In genomic region chr19:14122924-14123323, GRCh38 we compare ENCODE assay signal across 22 cellular contexts. TPM values are rescaled to one million over a fixed set of nuclear protein-coding genes. Genes with fewer than 3 reads are reported as not detected.
A peak's percentile ranks its signal among the peaks of the same experiment; 100 is the strongest.
DNase-seq lines count a peak whose midpoint lies in the region; ATAC-seq, FAIRE-seq and TF ChIP-seq lines count a peak whose summit lies in the region.
"Had no signal": no experiment of that assay in that cellular context is flagged by ENCODE, and none has a peak within 500 bp of the region (broad histone marks: within the 10 kb centered on the region; RNA-seq: fewer than 3 reads in every experiment).

No MANE protein-coding gene starts in this region.

- H3K4me3 ChIP-seq in BE2C (ENCODE audit: low read depth, low read length): no peak overlapping the region
- H3K4me3 ChIP-seq: BLaER1 treated with 17β-estradiol and CSF1 and Interleukin-3, amounts not matched to agents 10 nM and 100 nM; GM23248 had no signal

- no peaks in the 10 kb centered on the region for H3K9me3 Mint-ChIP-seq in activated CD4-positive, alpha-beta T cell treated with anti-CD3 and anti-CD28 coated beads, Interleukin-2, amount 10 ng/mL, durations not matched to agents 24 days and 14 days
- H3K9me3 Mint-ChIP-seq in activated CD4-positive, alpha-beta T cell treated with anti-CD3 and anti-CD28 coated beads for 36 hours (ENCODE audit: low read depth): no peaks in the 10 kb centered on the region
- H3K9me3 Mint-ChIP-seq in brain: no peaks in the 10 kb centered on the region
- H3K9me3 Mint-ChIP-seq: IgD-negative memory B cell had no signal

- ATAC-seq in activated CD4-positive, alpha-beta T cell treated with anti-CD3 and anti-CD28 coated beads for 36 hours: no peak
- no peak for ATAC-seq in left lobe of liver
- ATAC-seq: HCT116 had no signal

- no peaks in the 10 kb centered on the region; the same call in 1 of the 2 replicates for H3K36me3 ChIP-seq in BE2C

- H3K27ac Mint-ChIP-seq in activated CD4-positive, alpha-beta T cell treated with anti-CD3 and anti-CD28 coated beads, Interleukin-2, amount 10 ng/mL, durations not matched to agents 24 days and 14 days: peak overlapping the region; percentile 34
- H3K27ac Mint-ChIP-seq in activated CD4-positive, alpha-beta T cell treated with anti-CD3 and anti-CD28 coated beads for 36 hours: no peak overlapping the region
- H3K27ac Mint-ChIP-seq in brain: peak overlapping the region in 4 of 5 experiments; percentile 3 to 63 (median 50)

- no peaks in the 10 kb centered on the region for H3K27me3 Mint-ChIP-seq in activated CD4-positive, alpha-beta T cell treated with anti-CD3 and anti-CD28 coated beads, Interleukin-2, amount 10 ng/mL, durations not matched to agents 24 days and 14 days
- no peaks in the 10 kb centered on the region for H3K27me3 Mint-ChIP-seq in activated CD4-positive, alpha-beta T cell treated with anti-CD3 and anti-CD28 coated beads for 36 hours
- H3K27me3 Mint-ChIP-seq in brain: no peaks in the 10 kb centered on the region
- H3K27me3 Mint-ChIP-seq: CD4-positive, CD25-positive, alpha-beta regulatory T cell; IgD-negative memory B cell had no signal

- no peak for FAIRE-seq in D721Med (lab: Jason Lieb, UNC)
- FAIRE-seq: G401.6, GM12891, H54 had no signal

- peaks cover 34% of the 10 kb centered on the region for H3K36me3 Mint-ChIP-seq in activated CD4-positive, alpha-beta T cell treated with anti-CD3 and anti-CD28 coated beads, Interleukin-2, amount 10 ng/mL, durations not matched to agents 24 days and 14 days (ENCODE audit: low read depth)
- H3K36me3 Mint-ChIP-seq in activated CD4-positive, alpha-beta T cell treated with anti-CD3 and anti-CD28 coated beads for 36 hours (ENCODE audit: low read depth): peaks cover 21% of the 10 kb centered on the region
- H3K36me3 Mint-ChIP-seq in brain: no peaks in the 10 kb centered on the region

- POLR2A ChIA-PET in activated CD4-positive, alpha-beta T cell treated with anti-CD3 and anti-CD28 coated beads for 36 hours (lab: Charles Lee): no interaction called here

- peaks cover 9% of the 10 kb centered on the region for H3K4me1 ChIP-seq in BE2C

- DNase-seq in activated CD4-positive, alpha-beta T cell treated with anti-CD3 and anti-CD28 coated beads, Interleukin-2, amount 10 ng/mL, durations not matched to agents 24 days and 14 days: no peak
- DNase-seq in activated CD4-positive, alpha-beta T cell treated with anti-CD3 and anti-CD28 coated beads for 36 hours: no peak
- DNase-seq in NAMALWA (ENCODE audit: low spot score) (peak; percentile 25), dermis blood vessel endothelial cell (no peak), BE2C (no peak), D721Med (ENCODE audit: insufficient read length, low spot score) (no peak), left lobe of liver (ENCODE audit: low spot score) (no peak)
- DNase-seq: 8988T; AML-193; CD4-positive, CD25-positive, alpha-beta regulatory T cell; DMS153; DMS79 treated with DMSO at 0.1 percent for 48 hours; EL; GM23248 had no signal

- no peak overlapping the region for H3K4me3 Mint-ChIP-seq in activated CD4-positive, alpha-beta T cell treated with anti-CD3 and anti-CD28 coated beads, Interleukin-2, amount 10 ng/mL, durations not matched to agents 24 days and 14 days
- H3K4me3 Mint-ChIP-seq in activated CD4-positive, alpha-beta T cell treated with anti-CD3 and anti-CD28 coated beads for 36 hours: no peak overlapping the region
- no peak overlapping the region for H3K4me3 Mint-ChIP-seq in brain
- H3K4me3 Mint-ChIP-seq: IgD-negative memory B cell had no signal

- intact Hi-C loops in activated CD4-positive, alpha-beta T cell treated with anti-CD3 and anti-CD28 coated beads, Interleukin-2, amount 10 ng/mL, durations not matched to agents 24 days and 14 days (cut with micrococcal nuclease): no loop called here
- intact Hi-C loops in activated CD4-positive, alpha-beta T cell treated with anti-CD3 and anti-CD28 coated beads for 36 hours (cut with DNase I, micrococcal nuclease): no loop called here

- CTCF ChIA-PET in activated CD4-positive, alpha-beta T cell treated with anti-CD3 and anti-CD28 coated beads for 36 hours (lab: Charles Lee): interaction anchor here (1.8 kb wide), 1 partner anchor 14 kb away, joined by 7 read pairs; the partner anchor contains the start of gene ASF1B

- no peak for TF ChIP-seq CTCF in brain (conservative IDR thresholded peaks at IDR 0.05)
- TF ChIP-seq CTCF in BE2C (IDR thresholded peaks at IDR 0.05; ENCODE audit: low read depth, low read length): no peak
- no peak for TF ChIP-seq CTCF in D721Med (IDR thresholded peaks at IDR 0.05; ENCODE audit: insufficient read depth, missing control alignments)

- H3K4me1 Mint-ChIP-seq in activated CD4-positive, alpha-beta T cell treated with anti-CD3 and anti-CD28 coated beads, Interleukin-2, amount 10 ng/mL, durations not matched to agents 24 days and 14 days: peaks cover 11% of the 10 kb centered on the region
- peaks cover 8% of the 10 kb centered on the region for H3K4me1 Mint-ChIP-seq in activated CD4-positive, alpha-beta T cell treated with anti-CD3 and anti-CD28 coated beads for 36 hours
- H3K4me1 Mint-ChIP-seq in brain: peaks cover 11% of the 10 kb centered on the region

- H3K9me3 ChIP-seq in BE2C: no peaks in the 10 kb centered on the region
- H3K9me3 ChIP-seq: BLaER1 treated with 17β-estradiol and CSF1 and Interleukin-3, amounts not matched to agents 10 nM and 100 nM had no signal

- no peaks in the 10 kb centered on the region for H3K27me3 ChIP-seq in BE2C
- H3K27me3 ChIP-seq: BLaER1 treated with 17β-estradiol and CSF1 and Interleukin-3, amounts not matched to agents 10 nM and 100 nM had no signal

RNA-seq across cellular contexts. Expression of gene PRKACA, which starts 5.4 kb away (rescaled TPM):
- total RNA-seq in activated CD4-positive, alpha-beta T cell treated with anti-CD3 and anti-CD28 coated beads, Interleukin-2, amount 10 ng/mL, durations not matched to agents 24 days and 14 days: 62.6 and 64.7 TPM in 2 replicates
- 10 to 100 TPM; 58.1 to 68.7 TPM for total RNA-seq in activated CD4-positive, alpha-beta T cell treated with anti-CD3 and anti-CD28 coated beads for 36 hours
- 235 TPM for polyA plus RNA-seq in brain (ENCODE audit: insufficient read depth, low read depth, low replicate concordance)
- total RNA-seq in dermis blood vessel endothelial cell (42.7 and 92.6 TPM in 2 replicates), left lobe of liver (78.4 TPM)
- 27.4 TPM for polyA plus RNA-seq in BE2C (2012; ENCODE audit: insufficient read depth, insufficient read length, low read depth)

RNA-seq across cellular contexts. Expression of gene ASF1B, which starts 13.5 kb away (rescaled TPM):
- 85.8 and 90.2 TPM in 2 replicates for total RNA-seq in activated CD4-positive, alpha-beta T cell treated with anti-CD3 and anti-CD28 coated beads, Interleukin-2, amount 10 ng/mL, durations not matched to agents 24 days and 14 days
- total RNA-seq in activated CD4-positive, alpha-beta T cell treated with anti-CD3 and anti-CD28 coated beads for 36 hours: 10 to 100 TPM; 64.6 to 70.4 TPM
- 127 TPM for polyA plus RNA-seq in brain (ENCODE audit: insufficient read depth, low read depth, low replicate concordance)
- total RNA-seq in dermis blood vessel endothelial cell (11.4 and 26.8 TPM in 2 replicates), left lobe of liver (0.45 TPM)
- 3.3 TPM for polyA plus RNA-seq in BE2C (2012; ENCODE audit: insufficient read depth, insufficient read length, low read depth)

RNA-seq across cellular contexts. Expression of gene SAMD1, which starts 32.4 kb away (rescaled TPM):
- total RNA-seq in activated CD4-positive, alpha-beta T cell treated with anti-CD3 and anti-CD28 coated beads, Interleukin-2, amount 10 ng/mL, durations not matched to agents 24 days and 14 days: 147 and 152 TPM in 2 replicates
- total RNA-seq in activated CD4-positive, alpha-beta T cell treated with anti-CD3 and anti-CD28 coated beads for 36 hours: 10 to 100 TPM; 72.9 to 73.8 TPM
- polyA plus RNA-seq in brain (ENCODE audit: insufficient read depth, low read depth, low replicate concordance): 168 TPM
- total RNA-seq in dermis blood vessel endothelial cell: 22.3 and 25.2 TPM in 2 replicates
- polyA plus RNA-seq in BE2C (2012; ENCODE audit: insufficient read depth, insufficient read length, low read depth): 76.0 TPM
- total RNA-seq in left lobe of liver: 19.1 TPM

RNA-seq across cellular contexts. Expression of gene C19orf67, which starts 37.3 kb away (rescaled TPM):
- total RNA-seq in activated CD4-positive, alpha-beta T cell treated with anti-CD3 and anti-CD28 coated beads, Interleukin-2, amount 10 ng/mL, durations not matched to agents 24 days and 14 days: 0.54 and 0.58 TPM in 2 replicates
- total RNA-seq in activated CD4-positive, alpha-beta T cell treated with anti-CD3 and anti-CD28 coated beads for 36 hours: under 1 TPM; 0.21 to 0.39 TPM
- polyA plus RNA-seq in brain (ENCODE audit: insufficient read depth, low read depth, low replicate concordance): not detected
- total RNA-seq in dermis blood vessel endothelial cell (not detected in 2 replicates), left lobe of liver (not detected)
- not detected for polyA plus RNA-seq in BE2C (2012; ENCODE audit: insufficient read depth, insufficient read length, low read depth)
- total RNA-seq: CD4-positive, CD25-positive, alpha-beta regulatory T cell; GM23248; HT-29 had no signal
- polyA plus RNA-seq: CD4-positive, CD25-positive, alpha-beta regulatory T cell; GM23248; IgD-negative memory B cell had no signal

RNA-seq across cellular contexts. Expression of gene MISP3, which starts 50.3 kb away (rescaled TPM):
- total RNA-seq in activated CD4-positive, alpha-beta T cell treated with anti-CD3 and anti-CD28 coated beads, Interleukin-2, amount 10 ng/mL, durations not matched to agents 24 days and 14 days: 2.7 and 3.6 TPM in 2 replicates
- total RNA-seq in activated CD4-positive, alpha-beta T cell treated with anti-CD3 and anti-CD28 coated beads for 36 hours: 1 to 10 TPM; 1.1 to 1.6 TPM
- 22.6 TPM for polyA plus RNA-seq in brain (ENCODE audit: insufficient read depth, low read depth, low replicate concordance)
- total RNA-seq in dermis blood vessel endothelial cell (under 0.01 and 0.19 TPM in 2 replicates), left lobe of liver (15.2 TPM)
- 10.5 TPM for polyA plus RNA-seq in BE2C (2012; ENCODE audit: insufficient read depth, insufficient read length, low read depth)
